In the genomic region with DNA sequence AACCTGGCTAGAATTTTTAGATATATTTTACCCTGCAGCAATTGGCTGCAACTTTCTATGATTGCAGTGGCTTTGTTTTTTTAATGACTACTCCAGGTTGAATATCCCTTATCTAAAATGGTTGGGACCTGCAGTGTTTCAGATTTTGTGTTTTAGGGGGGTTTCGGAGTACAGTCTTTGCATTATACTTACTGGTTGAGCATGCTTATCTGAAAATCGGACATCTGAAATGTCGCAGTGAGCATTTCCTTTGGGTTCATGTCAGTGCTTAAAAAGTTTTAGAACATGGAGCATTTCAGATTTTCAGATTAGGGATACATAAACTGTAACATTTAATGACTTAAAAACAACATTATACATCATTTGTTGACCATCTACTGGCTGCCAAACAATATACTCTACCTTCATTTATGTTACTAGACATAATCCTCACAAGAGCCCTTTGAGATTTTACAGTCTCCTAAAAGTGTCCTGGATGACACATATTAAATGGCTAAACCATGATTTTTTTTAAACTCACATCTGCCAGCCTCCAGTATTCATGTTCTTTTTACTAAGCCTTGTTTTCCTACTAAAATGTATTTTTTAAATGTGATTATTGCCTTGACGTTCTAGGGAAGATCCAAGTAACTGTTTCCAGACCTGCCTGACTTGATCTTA, we compare ENCODE assay signal across 32 cellular contexts.
"Had no signal": no experiment of that assay in that cellular context is flagged by ENCODE, and none has a peak within 500 bp of the region (broad histone marks: within the 10 kb centered on the region; RNA-seq: fewer than 3 reads in every experiment).

No MANE protein-coding gene starts in this region.

- FAIRE-seq: astrocyte, TTC549 had no signal

- ATAC-seq: activated CD8-positive, alpha-beta T cell treated with anti-CD3 and anti-CD28 coated beads for 36 hours; activated naive CD4-positive, alpha-beta T cell treated with anti-CD3 and anti-CD28 coated beads, Interleukin-2, amount 50 U/mL, for 72 hours; activated T-cell treated with anti-CD3 and anti-CD28 coated beads, Interleukin-2, amount 50 U/mL, for 4 hours; activated T-cell treated with anti-CD3 and anti-CD28 coated beads, Interleukin-2, amount 50 U/mL, for 72 hours; activated T-helper 17 cell treated with anti-CD3 and anti-CD28 coated beads, Interleukin-2, amount 50 U/mL, for 72 hours; body of pancreas had no signal

- DNase-seq: activated B cell treated with CpG ODN at 0.5 μM for 24 hours; activated CD4-positive, alpha-beta memory T cell treated with anti-CD3 and anti-CD28 coated beads for 36 hours; activated CD4-positive, alpha-beta T cell treated with anti-CD3 and anti-CD28 coated beads for 4 hours; activated CD4-positive, alpha-beta T cell treated with anti-CD3 and anti-CD28 coated beads, Interleukin-2, amount 10 ng/mL, durations not matched to agents 24 days and 14 days; activated CD4-positive, alpha-beta T cell treated with anti-CD3 and anti-CD28 coated beads, Interleukin-2, amount 50 U/mL, for 1 hour; activated CD4-positive, alpha-beta T cell treated with anti-CD3 and anti-CD28 coated beads, Interleukin-2, amount 50 U/mL, for 4 hours; activated CD4-positive, CD25-positive, alpha-beta regulatory T cell treated with anti-CD3 and anti-CD28 coated beads, Interleukin-2, amount 50 U/mL, for 72 hours; activated CD8-positive, alpha-beta memory T cell treated with anti-CD3 and anti-CD28 coated beads, Interleukin-2, amount 50 U/mL, for 4 hours; activated CD8-positive, alpha-beta T cell treated with anti-CD3 and anti-CD28 coated beads for 36 hours; activated effector memory CD4-positive, alpha-beta T cell treated with anti-CD3 and anti-CD28 coated beads, Interleukin-2, amount 50 U/mL, for 16 hours; activated gamma-delta T cell treated with Interleukin-2 at 50 U/mL for 16 hours; activated naive CD4-positive, alpha-beta T cell; activated naive CD4-positive, alpha-beta T cell treated with anti-CD3 and anti-CD28 coated beads for 36 hours; activated naive CD4-positive, alpha-beta T cell treated with anti-CD3 and anti-CD28 coated beads, Interleukin-2, amount 50 U/mL, for 16 hours; activated naive CD8-positive, alpha-beta T cell treated with anti-CD3 and anti-CD28 coated beads for 36 hours; activated T-cell treated with anti-CD3 and anti-CD28 coated beads for 4 hours; activated T-cell treated with anti-CD3 and anti-CD28 coated beads, Interleukin-2, amount 50 U/mL, for 1 hour; activated T-cell treated with anti-CD3 and anti-CD28 coated beads, Interleukin-2, amount 50 U/mL, for 4 hours; activated T-cell treated with anti-CD3 and anti-CD28 coated beads, Interleukin-2, amount 50 U/mL, for 72 hours; adrenal gland; amniotic stem cell; aorta; body of pancreas; brain microvascular endothelial cell; caudate nucleus; cerebellar nuclear complex; T-helper 2 cell; T-helper 9 cell had no signal
